Comparison of ENCODE assay signal across 1 cellular context in genomic region chr19:18389095-18389735, GRCh38.
A peak's percentile ranks its signal among the peaks of the same experiment; 100 is the strongest.
TF ChIP-seq lines count a peak whose summit lies in the region.

No MANE protein-coding gene starts in this region.

TF ChIP-seq in HCT116, 20 proteins besides CTCF, POLR2A, EP300 and RAD21:
- no peak for TF ChIP-seq ZBTB33 (IDR thresholded peaks at IDR 0.05; ENCODE audit: extremely low read depth, insufficient replicate concordance, low read length)
- TF ChIP-seq CBX3 (IDR thresholded peaks at IDR 0.05; ENCODE audit: low read depth) = no peak
- no peak for TF ChIP-seq SRF (IDR thresholded peaks at IDR 0.05; ENCODE audit: low read depth)
- 0 out of 2 replicates have a peak, but pooled peaks have one; percentile 7 for TF ChIP-seq JUND (IDR thresholded peaks at IDR 0.05)
- TF ChIP-seq POLR2AphosphoS5 (IDR thresholded peaks at IDR 0.05; ENCODE audit: low read depth, low read length) = peak; percentile 64
- no peak for TF ChIP-seq ATF3 (IDR thresholded peaks at IDR 0.05)
- TF ChIP-seq EZH2phosphoT487 (IDR thresholded peaks at IDR 0.05; ENCODE audit: borderline replicate concordance) = no peak
- peak; percentile 4; the same call in 1 of the 2 replicates for TF ChIP-seq SIN3A (IDR thresholded peaks at IDR 0.05; ENCODE audit: low read depth)
